ENCODE assay signal across 1 cellular context in the genomic region with DNA sequence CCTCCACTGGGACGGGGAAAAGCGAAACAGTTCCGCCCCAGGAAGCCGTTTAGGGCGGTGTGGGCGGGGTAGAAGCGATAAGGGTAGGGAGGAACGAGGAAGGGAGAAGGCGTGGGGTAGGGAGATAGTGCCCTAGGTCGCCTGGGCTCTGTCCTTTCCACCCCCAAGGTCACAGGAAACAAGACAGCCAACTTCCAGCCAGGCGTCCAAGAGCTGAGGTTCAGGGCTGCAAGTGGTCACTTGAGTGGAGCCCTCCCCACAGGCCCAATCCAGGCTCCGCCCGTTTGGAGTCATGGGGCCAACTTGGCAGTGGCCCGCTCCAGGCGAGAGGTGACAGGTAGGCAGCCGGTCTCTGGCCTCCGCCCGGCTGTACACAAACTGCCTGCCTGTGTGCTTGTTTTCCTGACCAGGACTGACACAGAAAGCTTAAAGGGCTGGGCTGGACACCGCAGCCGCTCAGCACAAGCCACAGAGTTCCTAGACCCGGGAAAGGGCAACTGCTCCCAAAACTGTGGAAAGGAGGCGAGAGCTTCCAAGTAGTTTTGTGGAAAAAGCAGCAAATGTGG.
A peak's percentile ranks its signal among the peaks of the same experiment; 100 is the strongest.
TF ChIP-seq lines count a peak whose summit lies in the region.

A gene with protein sequence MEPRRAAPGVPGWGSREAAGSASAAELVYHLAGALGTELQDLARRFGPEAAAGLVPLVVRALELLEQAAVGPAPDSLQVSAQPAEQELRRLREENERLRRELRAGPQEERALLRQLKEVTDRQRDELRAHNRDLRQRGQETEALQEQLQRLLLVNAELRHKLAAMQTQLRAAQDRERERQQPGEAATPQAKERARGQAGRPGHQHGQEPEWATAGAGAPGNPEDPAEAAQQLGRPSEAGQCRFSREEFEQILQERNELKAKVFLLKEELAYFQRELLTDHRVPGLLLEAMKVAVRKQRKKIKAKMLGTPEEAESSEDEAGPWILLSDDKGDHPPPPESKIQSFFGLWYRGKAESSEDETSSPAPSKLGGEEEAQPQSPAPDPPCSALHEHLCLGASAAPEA (minus strand): TSS at position 23 of the 566 bp plus-strand sequence. CDS start 62 bp downstream, outside the sequence.

TF ChIP-seq in HEK293, 187 proteins besides CTCF, POLR2A, EP300 and RAD21 (continued from another document):
- TF ChIP-seq ZNF785 (tag by site-specific recombination; IDR thresholded peaks at IDR 0.05) (no peak), ZFP3 (tag by site-specific recombination; IDR thresholded peaks at IDR 0.05; ENCODE audit: low read depth) (no peak), ZBTB21 (tag by site-specific recombination; IDR thresholded peaks at IDR 0.05) (no peak), HOXC10 (CRISPR knock-in tag; IDR thresholded peaks at IDR 0.05) (no peak), GLIS2 (tag by site-specific recombination; IDR thresholded peaks at IDR 0.05) (peak; percentile 89), KLF8 (tag by site-specific recombination; IDR thresholded peaks at IDR 0.05) (peak; percentile 37; the same call in 1 of the 2 replicates), ZNF140 (tag by site-specific recombination; IDR thresholded peaks at IDR 0.05) (no peak), KLF1 (tag by site-specific recombination; IDR thresholded peaks at IDR 0.05) (peak; percentile 97), SETDB1 (IDR thresholded peaks at IDR 0.05; ENCODE audit: insufficient read length, low read length) (no peak), ZNF510 (tag by site-specific recombination; IDR thresholded peaks at IDR 0.05; ENCODE audit: insufficient replicate concordance) (no peak), ZBTB1 (tag by site-specific recombination; IDR thresholded peaks at IDR 0.05) (no peak), ZNF214 (tag by site-specific recombination; IDR thresholded peaks at IDR 0.05; ENCODE audit: borderline replicate concordance) (no peak), ZBTB8A (tag by site-specific recombination; IDR thresholded peaks at IDR 0.05) (peak; percentile 75), ZNF394 (tag by site-specific recombination; IDR thresholded peaks at IDR 0.05; ENCODE audit: borderline replicate concordance) (0 out of 2 replicates have a peak, but pooled peaks have one; percentile 8), KLF7 (tag by site-specific recombination; IDR thresholded peaks at IDR 0.05; ENCODE audit: borderline replicate concordance) (peak; percentile 64; the same call in 1 of the 2 replicates), ZIC2 (tag by site-specific recombination; IDR thresholded peaks at IDR 0.05) (no peak), EGR2 (tag by site-specific recombination; IDR thresholded peaks at IDR 0.05; ENCODE audit: low read depth) (peak; percentile 90), ZNF157 (tag by site-specific recombination; IDR thresholded peaks at IDR 0.05) (no peak), ZSCAN30 (tag by site-specific recombination; IDR thresholded peaks at IDR 0.05) (no peak), ZNF133 (tag by site-specific recombination; IDR thresholded peaks at IDR 0.05) (no peak), SCRT1 (tag by site-specific recombination; IDR thresholded peaks at IDR 0.05; ENCODE audit: borderline replicate concordance) (no peak), SP7 (tag by site-specific recombination; IDR thresholded peaks at IDR 0.05) (0 out of 2 replicates have a peak, but pooled peaks have one; percentile 47), GLIS1 (tag by site-specific recombination; IDR thresholded peaks at IDR 0.05) (0 out of 2 replicates have a peak, but pooled peaks have one; percentile 61), ZNF341 (tag by site-specific recombination; IDR thresholded peaks at IDR 0.05; ENCODE audit: low read depth) (0 out of 2 replicates have a peak, but pooled peaks have one; percentile 3), ZNF169 (tag by site-specific recombination; IDR thresholded peaks at IDR 0.05) (no peak), HOXD13 (CRISPR knock-in tag; IDR thresholded peaks at IDR 0.05; ENCODE audit: borderline replicate concordance) (no peak), ZFHX2 (tag by site-specific recombination; conservative IDR thresholded peaks at IDR 0.05) (peak; percentile 93), ZNF248 (tag by site-specific recombination; IDR thresholded peaks at IDR 0.05) (no peak), SP2 (tag by site-specific recombination; IDR thresholded peaks at IDR 0.05) (peak; percentile 76)
- TF ChIP-seq, protein P1, sequence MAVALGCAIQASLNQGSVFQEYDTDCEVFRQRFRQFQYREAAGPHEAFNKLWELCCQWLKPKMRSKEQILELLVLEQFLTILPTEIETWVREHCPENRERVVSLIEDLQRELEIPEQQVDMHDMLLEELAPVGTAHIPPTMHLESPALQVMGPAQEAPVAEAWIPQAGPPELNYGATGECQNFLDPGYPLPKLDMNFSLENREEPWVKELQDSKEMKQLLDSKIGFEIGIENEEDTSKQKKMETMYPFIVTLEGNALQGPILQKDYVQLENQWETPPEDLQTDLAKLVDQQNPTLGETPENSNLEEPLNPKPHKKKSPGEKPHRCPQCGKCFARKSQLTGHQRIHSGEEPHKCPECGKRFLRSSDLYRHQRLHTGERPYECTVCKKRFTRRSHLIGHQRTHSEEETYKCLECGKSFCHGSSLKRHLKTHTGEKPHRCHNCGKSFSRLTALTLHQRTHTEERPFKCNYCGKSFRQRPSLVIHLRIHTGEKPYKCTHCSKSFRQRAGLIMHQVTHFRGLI (tag by site-specific recombination; IDR thresholded peaks at IDR 0.05) = no peak; the same call in 1 of the 2 replicates
- TF ChIP-seq, protein P2, sequence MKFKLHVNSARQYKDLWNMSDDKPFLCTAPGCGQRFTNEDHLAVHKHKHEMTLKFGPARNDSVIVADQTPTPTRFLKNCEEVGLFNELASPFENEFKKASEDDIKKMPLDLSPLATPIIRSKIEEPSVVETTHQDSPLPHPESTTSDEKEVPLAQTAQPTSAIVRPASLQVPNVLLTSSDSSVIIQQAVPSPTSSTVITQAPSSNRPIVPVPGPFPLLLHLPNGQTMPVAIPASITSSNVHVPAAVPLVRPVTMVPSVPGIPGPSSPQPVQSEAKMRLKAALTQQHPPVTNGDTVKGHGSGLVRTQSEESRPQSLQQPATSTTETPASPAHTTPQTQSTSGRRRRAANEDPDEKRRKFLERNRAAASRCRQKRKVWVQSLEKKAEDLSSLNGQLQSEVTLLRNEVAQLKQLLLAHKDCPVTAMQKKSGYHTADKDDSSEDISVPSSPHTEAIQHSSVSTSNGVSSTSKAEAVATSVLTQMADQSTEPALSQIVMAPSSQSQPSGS (tag by site-specific recombination; IDR thresholded peaks at IDR 0.05; ENCODE audit: low read depth) = no peak
- TF ChIP-seq, protein P3, sequence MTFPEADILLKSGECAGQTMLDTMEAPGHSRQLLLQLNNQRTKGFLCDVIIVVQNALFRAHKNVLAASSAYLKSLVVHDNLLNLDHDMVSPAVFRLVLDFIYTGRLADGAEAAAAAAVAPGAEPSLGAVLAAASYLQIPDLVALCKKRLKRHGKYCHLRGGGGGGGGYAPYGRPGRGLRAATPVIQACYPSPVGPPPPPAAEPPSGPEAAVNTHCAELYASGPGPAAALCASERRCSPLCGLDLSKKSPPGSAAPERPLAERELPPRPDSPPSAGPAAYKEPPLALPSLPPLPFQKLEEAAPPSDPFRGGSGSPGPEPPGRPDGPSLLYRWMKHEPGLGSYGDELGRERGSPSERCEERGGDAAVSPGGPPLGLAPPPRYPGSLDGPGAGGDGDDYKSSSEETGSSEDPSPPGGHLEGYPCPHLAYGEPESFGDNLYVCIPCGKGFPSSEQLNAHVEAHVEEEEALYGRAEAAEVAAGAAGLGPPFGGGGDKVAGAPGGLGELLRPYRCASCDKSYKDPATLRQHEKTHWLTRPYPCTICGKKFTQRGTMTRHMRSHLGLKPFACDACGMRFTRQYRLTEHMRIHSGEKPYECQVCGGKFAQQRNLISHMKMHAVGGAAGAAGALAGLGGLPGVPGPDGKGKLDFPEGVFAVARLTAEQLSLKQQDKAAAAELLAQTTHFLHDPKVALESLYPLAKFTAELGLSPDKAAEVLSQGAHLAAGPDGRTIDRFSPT (tag by site-specific recombination; IDR thresholded peaks at IDR 0.05) = peak; percentile 39; the same call in 1 of the 2 replicates
- TF ChIP-seq, protein P4, sequence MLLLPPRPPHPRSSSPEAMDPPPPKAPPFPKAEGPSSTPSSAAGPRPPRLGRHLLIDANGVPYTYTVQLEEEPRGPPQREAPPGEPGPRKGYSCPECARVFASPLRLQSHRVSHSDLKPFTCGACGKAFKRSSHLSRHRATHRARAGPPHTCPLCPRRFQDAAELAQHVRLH (tag by site-specific recombination; IDR thresholded peaks at IDR 0.05) = no peak
- TF ChIP-seq, protein P5, sequence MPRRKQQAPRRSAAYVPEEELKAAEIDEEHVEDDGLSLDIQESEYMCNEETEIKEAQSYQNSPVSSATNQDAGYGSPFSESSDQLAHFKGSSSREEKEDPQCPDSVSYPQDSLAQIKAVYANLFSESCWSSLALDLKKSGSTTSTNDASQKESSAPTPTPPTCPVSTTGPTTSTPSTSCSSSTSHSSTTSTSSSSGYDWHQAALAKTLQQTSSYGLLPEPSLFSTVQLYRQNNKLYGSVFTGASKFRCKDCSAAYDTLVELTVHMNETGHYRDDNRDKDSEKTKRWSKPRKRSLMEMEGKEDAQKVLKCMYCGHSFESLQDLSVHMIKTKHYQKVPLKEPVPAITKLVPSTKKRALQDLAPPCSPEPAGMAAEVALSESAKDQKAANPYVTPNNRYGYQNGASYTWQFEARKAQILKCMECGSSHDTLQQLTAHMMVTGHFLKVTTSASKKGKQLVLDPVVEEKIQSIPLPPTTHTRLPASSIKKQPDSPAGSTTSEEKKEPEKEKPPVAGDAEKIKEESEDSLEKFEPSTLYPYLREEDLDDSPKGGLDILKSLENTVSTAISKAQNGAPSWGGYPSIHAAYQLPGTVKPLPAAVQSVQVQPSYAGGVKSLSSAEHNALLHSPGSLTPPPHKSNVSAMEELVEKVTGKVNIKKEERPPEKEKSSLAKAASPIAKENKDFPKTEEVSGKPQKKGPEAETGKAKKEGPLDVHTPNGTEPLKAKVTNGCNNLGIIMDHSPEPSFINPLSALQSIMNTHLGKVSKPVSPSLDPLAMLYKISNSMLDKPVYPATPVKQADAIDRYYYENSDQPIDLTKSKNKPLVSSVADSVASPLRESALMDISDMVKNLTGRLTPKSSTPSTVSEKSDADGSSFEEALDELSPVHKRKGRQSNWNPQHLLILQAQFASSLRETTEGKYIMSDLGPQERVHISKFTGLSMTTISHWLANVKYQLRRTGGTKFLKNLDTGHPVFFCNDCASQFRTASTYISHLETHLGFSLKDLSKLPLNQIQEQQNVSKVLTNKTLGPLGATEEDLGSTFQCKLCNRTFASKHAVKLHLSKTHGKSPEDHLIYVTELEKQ (tag by site-specific recombination; IDR thresholded peaks at IDR 0.05; ENCODE audit: borderline replicate concordance) = no peak
- TF ChIP-seq, protein P6, sequence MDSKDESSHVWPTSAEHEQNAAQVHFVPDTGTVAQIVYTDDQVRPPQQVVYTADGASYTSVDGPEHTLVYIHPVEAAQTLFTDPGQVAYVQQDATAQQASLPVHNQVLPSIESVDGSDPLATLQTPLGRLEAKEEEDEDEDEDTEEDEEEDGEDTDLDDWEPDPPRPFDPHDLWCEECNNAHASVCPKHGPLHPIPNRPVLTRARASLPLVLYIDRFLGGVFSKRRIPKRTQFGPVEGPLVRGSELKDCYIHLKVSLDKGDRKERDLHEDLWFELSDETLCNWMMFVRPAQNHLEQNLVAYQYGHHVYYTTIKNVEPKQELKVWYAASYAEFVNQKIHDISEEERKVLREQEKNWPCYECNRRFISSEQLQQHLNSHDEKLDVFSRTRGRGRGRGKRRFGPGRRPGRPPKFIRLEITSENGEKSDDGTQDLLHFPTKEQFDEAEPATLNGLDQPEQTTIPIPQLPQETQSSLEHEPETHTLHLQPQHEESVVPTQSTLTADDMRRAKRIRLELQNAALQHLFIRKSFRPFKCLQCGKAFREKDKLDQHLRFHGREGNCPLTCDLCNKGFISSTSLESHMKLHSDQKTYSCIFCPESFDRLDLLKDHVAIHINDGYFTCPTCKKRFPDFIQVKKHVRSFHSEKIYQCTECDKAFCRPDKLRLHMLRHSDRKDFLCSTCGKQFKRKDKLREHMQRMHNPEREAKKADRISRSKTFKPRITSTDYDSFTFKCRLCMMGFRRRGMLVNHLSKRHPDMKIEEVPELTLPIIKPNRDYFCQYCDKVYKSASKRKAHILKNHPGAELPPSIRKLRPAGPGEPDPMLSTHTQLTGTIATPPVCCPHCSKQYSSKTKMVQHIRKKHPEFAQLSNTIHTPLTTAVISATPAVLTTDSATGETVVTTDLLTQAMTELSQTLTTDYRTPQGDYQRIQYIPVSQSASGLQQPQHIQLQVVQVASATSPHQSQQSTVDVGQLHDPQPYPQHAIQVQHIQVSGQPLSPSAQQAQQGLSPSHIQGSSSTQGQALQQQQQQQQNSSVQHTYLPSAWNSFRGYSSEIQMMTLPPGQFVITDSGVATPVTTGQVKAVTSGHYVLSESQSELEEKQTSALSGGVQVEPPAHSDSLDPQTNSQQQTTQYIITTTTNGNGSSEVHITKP (tag by site-specific recombination; IDR thresholded peaks at IDR 0.05) = peak; percentile 84
- TF ChIP-seq, protein P7, sequence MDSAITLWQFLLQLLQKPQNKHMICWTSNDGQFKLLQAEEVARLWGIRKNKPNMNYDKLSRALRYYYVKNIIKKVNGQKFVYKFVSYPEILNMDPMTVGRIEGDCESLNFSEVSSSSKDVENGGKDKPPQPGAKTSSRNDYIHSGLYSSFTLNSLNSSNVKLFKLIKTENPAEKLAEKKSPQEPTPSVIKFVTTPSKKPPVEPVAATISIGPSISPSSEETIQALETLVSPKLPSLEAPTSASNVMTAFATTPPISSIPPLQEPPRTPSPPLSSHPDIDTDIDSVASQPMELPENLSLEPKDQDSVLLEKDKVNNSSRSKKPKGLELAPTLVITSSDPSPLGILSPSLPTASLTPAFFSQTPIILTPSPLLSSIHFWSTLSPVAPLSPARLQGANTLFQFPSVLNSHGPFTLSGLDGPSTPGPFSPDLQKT (IDR thresholded peaks at IDR 0.05; ENCODE audit: borderline replicate concordance, low read depth, low read length) = no peak
